ENCODE assay signal across 8 cellular contexts in the genomic region with DNA sequence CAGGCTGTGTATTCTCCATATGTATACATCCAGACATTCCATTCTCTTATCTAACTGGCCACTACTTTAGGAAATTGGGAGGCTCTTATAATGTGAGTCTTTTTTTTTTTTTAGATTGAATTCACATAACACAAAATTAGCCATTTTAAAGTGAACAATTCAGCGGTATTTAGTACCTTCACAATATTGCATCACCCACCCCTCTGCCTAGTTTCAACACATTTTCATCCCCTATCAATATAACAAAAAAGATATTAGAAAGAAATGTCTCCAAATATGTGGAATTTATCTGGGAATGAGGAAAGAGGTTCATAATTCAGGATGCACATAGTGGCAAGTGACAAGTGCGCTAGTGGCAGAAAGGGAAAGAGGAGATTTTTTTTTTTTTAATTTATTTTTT.
"Had no signal": no experiment of that assay in that cellular context is flagged by ENCODE, and none has a peak within 500 bp of the region (broad histone marks: within the 10 kb centered on the region; RNA-seq: fewer than 3 reads in every experiment).

No MANE protein-coding gene starts in this region.

- FAIRE-seq: G401.6, GM12878, GM12891, GM12892, GM18507, GM19239 had no signal

- H3K4me3 ChIP-seq: GM12878 had no signal

- ATAC-seq: GM12878 had no signal

- DNase-seq: GDM1, GF-D8 had no signal
